2 cellular contexts compared by ENCODE assay signal in genomic region chr20:45304464-45304999, GRCh38.
A peak's percentile ranks its signal among the peaks of the same experiment; 100 is the strongest.
TF ChIP-seq lines count a peak whose summit lies in the region.

No MANE protein-coding gene starts in this region.

TF ChIP-seq in HEK293T, 16 proteins besides CTCF, POLR2A, EP300 and RAD21:
- TF ChIP-seq LEF1 (IDR thresholded peaks at IDR 0.05; ENCODE audit: borderline replicate concordance) (no peak), PKNOX1 (IDR thresholded peaks at IDR 0.05) (0 out of 2 replicates have a peak, but pooled peaks have one; percentile 13)

TF ChIP-seq in GM12878, 131 proteins besides CTCF, POLR2A, EP300 and RAD21:
- TF ChIP-seq REST (IDR thresholded peaks at IDR 0.05; ENCODE audit: low read depth, low read length) (no peak), ZBTB33 (IDR thresholded peaks at IDR 0.05) (0 out of 2 replicates have a peak, but pooled peaks have one; percentile 24)
